Comparison of ENCODE assay signal across 25 cellular contexts in the genomic region with DNA sequence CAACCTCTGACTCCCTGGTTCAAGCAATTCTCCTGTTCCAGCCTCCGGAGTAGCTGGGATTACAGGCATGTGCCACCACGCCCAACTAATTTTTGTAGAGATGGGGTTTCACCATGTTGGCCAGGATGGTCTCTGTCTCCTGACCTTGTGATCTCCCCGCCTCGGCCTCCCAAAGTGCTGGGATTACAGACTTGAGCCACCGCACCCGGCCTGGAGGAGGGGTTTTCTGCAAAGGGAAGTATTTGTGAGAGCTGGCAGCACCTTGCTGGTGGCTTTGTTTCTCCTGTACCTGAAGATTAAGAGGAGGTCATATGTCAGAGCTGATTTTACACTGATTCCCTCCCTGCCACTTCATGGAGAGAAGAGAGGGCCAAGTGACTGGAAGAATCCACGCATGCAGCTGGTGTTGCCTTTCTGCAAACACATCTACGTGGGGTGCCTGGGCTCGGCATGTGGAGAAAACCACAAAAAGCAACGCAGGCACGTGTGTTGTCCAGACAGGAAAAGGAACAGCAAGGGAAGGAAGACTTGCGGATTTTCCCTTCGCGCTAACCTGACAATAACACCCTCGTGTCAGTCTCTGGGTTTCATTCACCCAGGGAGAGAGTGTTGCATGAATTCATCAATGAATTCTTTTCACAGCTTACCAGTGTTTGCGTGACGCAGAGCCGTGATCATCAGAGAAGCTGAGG.
DNase-seq lines count a peak whose midpoint lies in the region; ATAC-seq and TF ChIP-seq lines count a peak whose summit lies in the region.
"Had no signal": no experiment of that assay in that cellular context is flagged by ENCODE, and none has a peak within 500 bp of the region (broad histone marks: within the 10 kb centered on the region; RNA-seq: fewer than 3 reads in every experiment).

No MANE protein-coding gene starts in this region.

- H3K9ac ChIP-seq in BLaER1 treated with 17β-estradiol and CSF1 and Interleukin-3, amounts not matched to agents 10 nM and 100 nM: peak overlapping the region in 1 of 11 experiments; percentile 29; a peak in 2 of 22 replicates

- TF ChIP-seq CTCF in choroid plexus epithelial cell (conservative IDR thresholded peaks at IDR 0.05; ENCODE audit: low read depth, low read length): no peak
- no peak for TF ChIP-seq CTCF in nephron (IDR thresholded peaks at IDR 0.05; ENCODE audit: unreplicated experiment in 3 of 3)

- no peak overlapping the region for H3K4me3 Mint-ChIP-seq in nephron
- no peak overlapping the region for H3K4me3 Mint-ChIP-seq in activated CD4-positive, alpha-beta memory T cell treated with anti-CD3 and anti-CD28 coated beads for 36 hours
- H3K4me3 Mint-ChIP-seq: activated CD8-positive, alpha-beta T cell treated with anti-CD3 and anti-CD28 coated beads for 36 hours; activated naive CD4-positive, alpha-beta T cell treated with anti-CD3 and anti-CD28 coated beads for 36 hours; CD8-positive, alpha-beta memory T cell; T-helper 2 cell treated with Interferon-gamma antibody and Interleukin-4, amounts not matched to agents 5 μg/mL and 100 μg/mL, for 36 hours had no signal

- H3K27ac Mint-ChIP-seq in nephron: peak overlapping the region in 2 of 3 experiments; percentile 40 to 46
- no peak overlapping the region for H3K27ac Mint-ChIP-seq in activated CD4-positive, alpha-beta memory T cell treated with anti-CD3 and anti-CD28 coated beads for 36 hours
- H3K27ac Mint-ChIP-seq: activated CD8-positive, alpha-beta T cell treated with anti-CD3 and anti-CD28 coated beads for 36 hours; activated naive CD4-positive, alpha-beta T cell treated with anti-CD3 and anti-CD28 coated beads for 36 hours; T-helper 2 cell treated with Interferon-gamma antibody and Interleukin-4, amounts not matched to agents 5 μg/mL and 100 μg/mL, for 36 hours had no signal

- peak overlapping the region; percentile 36 to 64 (median 52); a peak in 21 of 22 replicates for H3K4me2 ChIP-seq in BLaER1 treated with 17β-estradiol and CSF1 and Interleukin-3, amounts not matched to agents 10 nM and 100 nM

- no peak overlapping the region for H3K27ac ChIP-seq in BLaER1 treated with 17β-estradiol and CSF1 and Interleukin-3, amounts not matched to agents 10 nM and 100 nM
- H3K27ac ChIP-seq: pancreas, sigmoid colon had no signal

- H3K36me3 ChIP-seq in BLaER1 treated with 17β-estradiol and CSF1 and Interleukin-3, amounts not matched to agents 10 nM and 100 nM: no peaks in the 10 kb centered on the region
- H3K36me3 ChIP-seq: pancreas, sigmoid colon had no signal

- H3K27me3 ChIP-seq in BLaER1 treated with 17β-estradiol and CSF1 and Interleukin-3, amounts not matched to agents 10 nM and 100 nM: peaks cover 0 to 9% (median 0%) of the 10 kb centered on the region in 11 experiments; a peak in 2 of 22 replicates
- H3K27me3 ChIP-seq: pancreas, sigmoid colon had no signal

- peaks cover 61% of the 10 kb centered on the region for H3K4me1 Mint-ChIP-seq in nephron
- H3K4me1 Mint-ChIP-seq in activated CD4-positive, alpha-beta memory T cell treated with anti-CD3 and anti-CD28 coated beads for 36 hours (ENCODE audit: low read depth): no peaks in the 10 kb centered on the region

- no peaks in the 10 kb centered on the region for H3K9me3 Mint-ChIP-seq in nephron
- H3K9me3 Mint-ChIP-seq in activated CD4-positive, alpha-beta memory T cell treated with anti-CD3 and anti-CD28 coated beads for 36 hours: no peaks in the 10 kb centered on the region
- H3K9me3 Mint-ChIP-seq: activated CD8-positive, alpha-beta T cell treated with anti-CD3 and anti-CD28 coated beads for 36 hours; activated naive CD4-positive, alpha-beta T cell treated with anti-CD3 and anti-CD28 coated beads for 36 hours; CD8-positive, alpha-beta memory T cell; T-helper 2 cell treated with Interferon-gamma antibody and Interleukin-4, amounts not matched to agents 5 μg/mL and 100 μg/mL, for 36 hours had no signal

- DNase-seq in SK-MEL-5 (ENCODE audit: low read depth, low spot score) (peak; percentile 2), choroid plexus epithelial cell (ENCODE audit: low read depth) (peak; percentile 60), DMS153 treated with DMSO at 0.1 percent for 48 hours (lab: John Stamatoyannopoulos, UW; ENCODE audit: unreplicated experiment) (no peak)
- no peak for DNase-seq in stimulated activated CD4-positive, alpha-beta T cell treated with anti-CD3 and anti-CD28 coated beads, Interleukin-2, amount 100 ng/mL, for 24 hours
- DNase-seq in activated CD4-positive, alpha-beta memory T cell treated with anti-CD3 and anti-CD28 coated beads for 36 hours: no peak
- DNase-seq: activated CD4-positive, CD25-positive, alpha-beta regulatory T cell; activated CD8-positive, alpha-beta T cell treated with anti-CD3 and anti-CD28 coated beads for 36 hours; activated naive CD4-positive, alpha-beta T cell treated with anti-CD3 and anti-CD28 coated beads for 36 hours; activated T-cell treated with anti-CD3 and anti-CD28 coated beads, Interleukin-2, amount 50 U/mL, for 1 hour; CD8-positive, alpha-beta memory T cell; cortex of kidney; DMS53; GOT3; hippocampal formation; NCI-H1092; NCI-H2029; NCI-H446; pancreas; sigmoid colon; stimulated activated CD4-positive, alpha-beta T cell treated with anti-CD3 and anti-CD28 coated beads, Interleukin-1b, Interleukin-23, amount 100 ng/mL, for 48 hours; stimulated activated naive CD4-positive, alpha-beta T cell had no signal

- CTCF ChIA-PET in activated CD4-positive, alpha-beta memory T cell treated with anti-CD3 and anti-CD28 coated beads for 36 hours (lab: Charles Lee): interaction anchor here (0.7 to 4.0 kb wide), 4 partner anchors 14 to 138 kb away, joined by 3 to 29 read pairs (median 8); no protein-coding TSS in a partner anchor

- H4K20me1 ChIP-seq in BLaER1 treated with 17β-estradiol and CSF1 and Interleukin-3, amounts not matched to agents 10 nM and 100 nM: peaks cover 0 to 17% (median 0%) of the 10 kb centered on the region in 11 experiments; a peak in 3 of 22 replicates

- H3K27me3 Mint-ChIP-seq in nephron (ENCODE audit: low read depth): peaks cover 18% of the 10 kb centered on the region
- no peaks in the 10 kb centered on the region for H3K27me3 Mint-ChIP-seq in activated CD4-positive, alpha-beta memory T cell treated with anti-CD3 and anti-CD28 coated beads for 36 hours
- H3K27me3 Mint-ChIP-seq: activated CD8-positive, alpha-beta T cell treated with anti-CD3 and anti-CD28 coated beads for 36 hours had no signal

- H3K36me3 Mint-ChIP-seq in nephron (ENCODE audit: low read depth): no peaks in the 10 kb centered on the region
- H3K36me3 Mint-ChIP-seq in activated CD4-positive, alpha-beta memory T cell treated with anti-CD3 and anti-CD28 coated beads for 36 hours: no peaks in the 10 kb centered on the region

- no peaks in the 10 kb centered on the region for H3K9me3 ChIP-seq in BLaER1 treated with 17β-estradiol and CSF1 and Interleukin-3, amounts not matched to agents 10 nM and 100 nM (replicated peaks in 1 of 11)
- H3K9me3 ChIP-seq: pancreas, sigmoid colon had no signal

- H3K4me3 ChIP-seq in BLaER1 treated with 17β-estradiol and CSF1 and Interleukin-3, amounts not matched to agents 10 nM and 100 nM: no peak overlapping the region
- no peak overlapping the region for H3K4me3 ChIP-seq in choroid plexus epithelial cell (ENCODE audit: low read depth, low read length)
- H3K4me3 ChIP-seq: pancreas, sigmoid colon had no signal

- intact Hi-C loops in activated CD4-positive, alpha-beta memory T cell treated with anti-CD3 and anti-CD28 coated beads for 36 hours (cut with micrococcal nuclease): no loop called here

- no peak for ATAC-seq in HG02970 (IDR thresholded peaks at IDR 0.05; ENCODE audit: low FRiP score, unreplicated experiment)
- ATAC-seq: activated CD8-positive, alpha-beta T cell treated with anti-CD3 and anti-CD28 coated beads for 36 hours; pancreas had no signal

- POLR2A ChIA-PET in activated CD4-positive, alpha-beta memory T cell treated with anti-CD3 and anti-CD28 coated beads for 36 hours (lab: Charles Lee): no interaction called here

- peaks cover 12 to 26% (median 21%) of the 10 kb centered on the region in 10 experiments for H3K4me1 ChIP-seq in BLaER1 treated with 17β-estradiol and CSF1 and Interleukin-3, amounts not matched to agents 10 nM and 100 nM
- H3K4me1 ChIP-seq: pancreas had no signal

- in situ Hi-C loops in SK-MEL-5 (cut with HindIII; ENCODE audit: low pct_unique_long_range_greater_than_20kb, low sequenced_read_pairs): no loop called here

Comparison
In these comparisons a context has a peak if more than half of its experiments do, and no peak if none do; other contexts are left out.
1. DNase-seq: peak in SK-MEL-5 (single experiment) and choroid plexus epithelial cell (single experiment); none in stimulated activated CD4-positive, alpha-beta T cell treated with anti-CD3 and anti-CD28 coated beads, Interleukin-2, amount 100 ng/mL, for 24 hours (0 of 2), DMS153 treated with DMSO at 0.1 percent for 48 hours (single experiment) and activated CD4-positive, alpha-beta memory T cell treated with anti-CD3 and anti-CD28 coated beads for 36 hours (single experiment).